15 cellular contexts compared by ENCODE assay signal in the genomic region with DNA sequence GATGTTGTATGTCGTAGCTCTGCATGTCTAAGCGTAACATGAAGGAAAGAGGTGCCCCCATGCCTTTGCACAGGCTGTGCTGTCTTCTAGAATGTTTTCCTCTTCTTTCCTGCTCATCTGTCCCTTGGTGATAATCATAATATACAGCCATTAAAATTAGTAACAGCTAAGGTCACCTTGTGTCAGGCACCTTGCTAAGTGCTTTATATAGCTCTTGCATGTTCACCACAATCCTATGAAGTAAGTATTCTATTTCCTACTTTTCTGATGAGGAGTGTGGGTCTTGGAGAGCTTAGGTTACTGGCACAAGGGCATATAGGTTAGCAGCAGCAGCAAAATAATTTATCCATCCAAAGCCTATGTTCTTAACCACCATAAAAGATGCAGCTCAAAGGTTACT.
A peak's percentile ranks its signal among the peaks of the same experiment; 100 is the strongest.
DNase-seq lines count a peak whose midpoint lies in the region; ATAC-seq and TF ChIP-seq lines count a peak whose summit lies in the region.
"Had no signal": no experiment of that assay in that cellular context is flagged by ENCODE, and none has a peak within 500 bp of the region (broad histone marks: within the 10 kb centered on the region; RNA-seq: fewer than 3 reads in every experiment).

No MANE protein-coding gene starts in this region.

- 82 to 91% (median 85%) methylated on average over 2 of the region's 2 CpGs for WGBS in heart left ventricle, 4 donors

- TF ChIP-seq POLR2A in heart left ventricle (IDR thresholded peaks at IDR 0.05), result no peak
- no peak for TF ChIP-seq POLR2A in gastrocnemius medialis (IDR thresholded peaks at IDR 0.05)

- DNase-seq in heart left ventricle (no peak), right atrium auricular region (ENCODE audit: low spot score) (no peak), left ventricle myocardium superior (no peak), gastrocnemius medialis (no peak), HCEC 1CT (no peak), GM20000 (ENCODE audit: low spot score) (no peak)
- DNase-seq: C1 segment of cervical spinal cord; Calu3; CD4-positive, alpha-beta memory T cell; COR-L47; DMS53; DMS79 treated with DMSO at 0.1 percent for 48 hours; GF-D8; GOT3 had no signal

- in situ Hi-C loops in gastrocnemius medialis (cut with MboI; ENCODE audit: low sequenced_read_pairs in 4 of 4), result no loop called here

- H3K27ac ChIP-seq in heart left ventricle (peak overlapping the region in 5 of 12 donors; percentile 15 to 61 (median 50)), right atrium auricular region (no peak overlapping the region), gastrocnemius medialis (peak overlapping the region; percentile 65 to 78 (median 75))

- ATAC-seq in heart left ventricle, result peak; percentile 78 to 86 (median 80)
- ATAC-seq in left ventricle myocardium superior, result peak; percentile 92
- peak; percentile 87 to 94 for ATAC-seq in gastrocnemius medialis

- H3K27me3 ChIP-seq in heart left ventricle, result no peaks in the 10 kb centered on the region
- H3K27me3 ChIP-seq in right atrium auricular region, result no peaks in the 10 kb centered on the region
- no peaks in the 10 kb centered on the region for H3K27me3 ChIP-seq in gastrocnemius medialis

- intact Hi-C loops in heart left ventricle (cut with DNase I), result no loop called here
- intact Hi-C loops in left ventricle myocardium superior (cut with micrococcal nuclease), result no loop called here
- intact Hi-C loops in gastrocnemius medialis (cut with DNase I; ENCODE audit: low total_unique reads), result no loop called here

- H3K9me3 ChIP-seq in heart left ventricle (no peaks in the 10 kb centered on the region), right atrium auricular region (no peaks in the 10 kb centered on the region), gastrocnemius medialis (no peaks in the 10 kb centered on the region)

- TF ChIP-seq CTCF in heart left ventricle (IDR thresholded peaks at IDR 0.05) (no peak), right atrium auricular region (IDR thresholded peaks at IDR 0.05) (no peak), gastrocnemius medialis (IDR thresholded peaks at IDR 0.05 in 4 of 5, conservative IDR thresholded peaks at IDR 0.05 in 1 of 5) (no peak), GM20000 (IDR thresholded peaks at IDR 0.05; ENCODE audit: extremely low read depth, missing control alignments) (no peak)

- H3K4me1 ChIP-seq in heart left ventricle, result peaks cover 0 to 13% (median 4%) of the 10 kb centered on the region in 12 donors
- H3K4me1 ChIP-seq in right atrium auricular region, result peaks cover 0 to under 1% of the 10 kb centered on the region in 2 donors
- H3K4me1 ChIP-seq in gastrocnemius medialis, result peaks cover 22 to 32% of the 10 kb centered on the region in 2 donors
- H3K4me1 ChIP-seq: HAP-1 had no signal

- H3K36me3 ChIP-seq in heart left ventricle, result no peaks in the 10 kb centered on the region
- H3K36me3 ChIP-seq in right atrium auricular region, result no peaks in the 10 kb centered on the region
- H3K36me3 ChIP-seq in gastrocnemius medialis, result no peaks in the 10 kb centered on the region
- H3K36me3 ChIP-seq: HAP-1 had no signal

- H3K4me3 ChIP-seq in heart left ventricle, result no peak overlapping the region
- H3K4me3 ChIP-seq in right atrium auricular region, result no peak overlapping the region
- H3K4me3 ChIP-seq in gastrocnemius medialis, result peak overlapping the region in 1 of 4 donors; percentile 18
- H3K4me3 ChIP-seq: HAP-1 had no signal

Comparison
In these comparisons a context has a peak if more than half of its experiments do, and no peak if none do; other contexts are left out.
1. H3K27ac ChIP-seq: peak in gastrocnemius medialis (4 of 4); none in right atrium auricular region (0 of 2).
2. Peak in every context shown above with its lines, with median percentiles within 50 percentile points of each other: ATAC-seq.